Comparison of ENCODE assay signal across 15 cellular contexts in the genomic region with DNA sequence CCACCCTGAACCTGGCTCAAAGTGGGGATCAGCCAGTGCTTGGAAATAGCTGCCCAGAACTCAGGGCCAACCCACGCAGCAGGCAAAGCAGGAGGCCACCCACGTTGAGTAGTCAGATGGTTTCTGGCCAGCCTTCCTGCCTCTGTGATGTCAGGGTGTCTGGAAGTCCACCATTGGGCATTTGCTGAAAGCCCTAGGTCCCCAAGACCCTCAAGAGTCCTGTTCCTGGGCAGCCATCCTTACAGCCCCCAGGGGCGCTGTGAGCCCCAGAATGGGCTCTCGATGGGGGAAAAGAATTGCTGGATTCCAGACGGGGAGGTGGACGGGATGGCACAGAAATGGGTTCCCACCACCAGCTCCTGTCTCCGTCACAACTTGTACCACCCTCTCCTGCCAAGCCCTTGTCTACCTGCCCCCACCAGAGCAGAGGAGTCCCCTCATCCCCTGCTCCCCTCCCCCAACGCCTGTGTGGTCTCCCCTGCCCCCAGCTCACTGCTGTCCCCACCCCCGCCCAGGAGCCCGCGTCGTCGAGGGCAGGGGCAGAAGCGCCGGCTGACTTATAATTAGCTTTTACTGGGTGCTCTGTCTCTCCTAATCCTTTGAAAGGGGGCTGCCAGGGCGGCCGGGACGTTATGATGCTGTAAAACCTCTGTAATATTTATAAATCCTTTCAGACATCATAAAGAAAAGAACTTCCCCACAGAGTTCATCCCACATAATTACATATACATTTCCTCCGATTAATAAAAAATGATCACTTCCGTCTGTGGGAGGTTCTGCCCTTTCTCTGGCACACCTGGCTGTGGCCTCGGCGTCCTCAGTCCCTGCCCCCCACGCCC. TPM values are rescaled to one million over a fixed set of nuclear protein-coding genes. Genes with fewer than 3 reads are reported as not detected.
DNase-seq lines count a peak whose midpoint lies in the region; TF ChIP-seq lines count a peak whose summit lies in the region.
"Had no signal": no experiment of that assay in that cellular context is flagged by ENCODE, and none has a peak within 500 bp of the region (broad histone marks: within the 10 kb centered on the region; RNA-seq: fewer than 3 reads in every experiment).

No MANE protein-coding gene starts in this region.

- H3K27me3 Mint-ChIP-seq in progenitor cell of endocrine pancreas = peaks cover 26% of the 10 kb centered on the region

- no peak overlapping the region for H3K4me3 Mint-ChIP-seq in progenitor cell of endocrine pancreas (ENCODE audit: low read depth)
- H3K4me3 Mint-ChIP-seq: activated naive CD4-positive, alpha-beta T cell treated with anti-CD3 and anti-CD28 coated beads, Interleukin-2, amount 50 U/mL, for 24 hours had no signal

- H3K4me3 ChIP-seq in NB4 (ENCODE audit: low read depth, low read length) (no peak overlapping the region), fibroblast of mammary gland (ENCODE audit: control insufficient read depth, low read depth, low read length) (no peak overlapping the region)
- H3K4me3 ChIP-seq: thoracic aorta had no signal

- no peaks in the 10 kb centered on the region for H3K4me1 Mint-ChIP-seq in progenitor cell of endocrine pancreas (ENCODE audit: low read depth)
- H3K4me1 Mint-ChIP-seq: activated naive CD4-positive, alpha-beta T cell treated with anti-CD3 and anti-CD28 coated beads, Interleukin-2, amount 50 U/mL, for 24 hours had no signal

- no peaks in the 10 kb centered on the region for H3K36me3 Mint-ChIP-seq in progenitor cell of endocrine pancreas (ENCODE audit: insufficient read depth)
- H3K36me3 Mint-ChIP-seq: activated naive CD4-positive, alpha-beta T cell treated with anti-CD3 and anti-CD28 coated beads, Interleukin-2, amount 50 U/mL, for 24 hours; naive B cell had no signal

- H3K27ac Mint-ChIP-seq in progenitor cell of endocrine pancreas = no peak overlapping the region

- peak; percentile 25 for TF ChIP-seq CTCF in NB4 (IDR thresholded peaks at IDR 0.05; ENCODE audit: low read depth, low read length)
- TF ChIP-seq CTCF in fibroblast of mammary gland (conservative IDR thresholded peaks at IDR 0.05; ENCODE audit: control insufficient read depth, insufficient read depth, low read depth, low read length) = no peak
- TF ChIP-seq CTCF in progenitor cell of endocrine pancreas (IDR thresholded peaks at IDR 0.05; ENCODE audit: unreplicated experiment) = peak; percentile 30

- DNase-seq in EH (ENCODE audit: low read depth) = peak; percentile 48
- no peak for DNase-seq in NB4 (ENCODE audit: low read depth)
- DNase-seq in fibroblast of mammary gland (ENCODE audit: low read depth) = peak; percentile 6
- DNase-seq in progenitor cell of endocrine pancreas (ENCODE audit: low spot score, unreplicated experiment) = no peak
- DNase-seq in activated CD8-positive, alpha-beta memory T cell treated with anti-CD3 and anti-CD28 coated beads, Interleukin-2, amount 50 U/mL, for 4 hours = no peak
- no peak for DNase-seq in NCI-H2107 treated with DMSO at 0.1 percent for 48 hours (lab: John Stamatoyannopoulos, UW; ENCODE audit: unreplicated experiment)
- DNase-seq in NCI-H2196 (lab: John Stamatoyannopoulos, UW; ENCODE audit: unreplicated experiment) = no peak
- no peak for DNase-seq in iPS-NIHi7 (ENCODE audit: extremely low spot score)
- DNase-seq: activated CD8-positive, alpha-beta memory T cell treated with anti-CD3 and anti-CD28 coated beads for 24 hours; naive B cell; NCI-H1105 treated with DMSO at 0.1 percent for 48 hours; NCI-H510A treated with DMSO at 0.1 percent for 48 hours had no signal

- no peak for TF ChIP-seq POLR2A in NB4 (IDR thresholded peaks at IDR 0.05; ENCODE audit: extremely low read depth, insufficient read length)

- no peaks in the 10 kb centered on the region for H3K9me3 Mint-ChIP-seq in progenitor cell of endocrine pancreas (ENCODE audit: low read depth)
- H3K9me3 Mint-ChIP-seq: activated naive CD4-positive, alpha-beta T cell treated with anti-CD3 and anti-CD28 coated beads, Interleukin-2, amount 50 U/mL, for 24 hours; naive B cell had no signal

RNA-seq across cellular contexts. Expression of gene MYL10, which starts 3.8 kb away (rescaled TPM):
- not detected in 2 replicates for total RNA-seq in progenitor cell of endocrine pancreas
- total RNA-seq: fibroblast of lung, thoracic aorta had no signal

Comparison
In these comparisons a context has a peak if more than half of its experiments do, and no peak if none do; other contexts are left out.
1. DNase-seq: peak in EH (single experiment) and fibroblast of mammary gland (single experiment); none in NB4 (single experiment), progenitor cell of endocrine pancreas (single experiment), activated CD8-positive, alpha-beta memory T cell treated with anti-CD3 and anti-CD28 coated beads, Interleukin-2, amount 50 U/mL, for 4 hours (single experiment), NCI-H2107 treated with DMSO at 0.1 percent for 48 hours (single experiment), NCI-H2196 (single experiment) and iPS-NIHi7 (single experiment).